In genomic region chr6:22108199-22108598, GRCh38 we compare ENCODE assay signal across 17 cellular contexts.
A peak's percentile ranks its signal among the peaks of the same experiment; 100 is the strongest.
DNase-seq lines count a peak whose midpoint lies in the region; ATAC-seq and TF ChIP-seq lines count a peak whose summit lies in the region.
"Had no signal": no experiment of that assay in that cellular context is flagged by ENCODE, and none has a peak within 500 bp of the region (broad histone marks: within the 10 kb centered on the region; RNA-seq: fewer than 3 reads in every experiment).

No MANE protein-coding gene starts in this region.

- DNase-seq in Caki2 (ENCODE audit: low read depth) (peak; percentile 47), HT1080 (ENCODE audit: low read depth) (peak; percentile 49), mammary epithelial cell (peak; percentile 12), iris pigment epithelial cell (ENCODE audit: low read depth) (peak; percentile 38)
- DNase-seq in CD8-positive, alpha-beta T cell, result no peak
- DNase-seq in CD4-positive, alpha-beta memory T cell, result no peak
- DNase-seq in activated CD4-positive, alpha-beta T cell treated with anti-CD3 and anti-CD28 coated beads, Interleukin-2, amount 10 ng/mL, durations not matched to agents 7 days and 5 days, result no peak
- DNase-seq: AML-193; NCI-H1694 treated with DMSO at 0.1 percent for 48 hours; NCI-H510A; right lobe of liver; SK-N-SH; stimulated activated CD4-positive, alpha-beta T cell treated with anti-CD3 and anti-CD28 coated beads, Interleukin-1b, Interleukin-23, amount 100 ng/mL, for 48 hours; T1000 had no signal

- no peaks in the 10 kb centered on the region for H3K4me1 ChIP-seq in mammary epithelial cell (ENCODE audit: insufficient read depth, low read length)
- no peaks in the 10 kb centered on the region for H3K4me1 ChIP-seq in CD8-positive, alpha-beta T cell (ENCODE audit: insufficient read depth, low read length)
- no peaks in the 10 kb centered on the region for H3K4me1 ChIP-seq in CD4-positive, alpha-beta memory T cell (ENCODE audit: insufficient read depth, low read length)
- H3K4me1 ChIP-seq: right lobe of liver had no signal

- no peaks in the 10 kb centered on the region for H3K9me3 Mint-ChIP-seq in CD8-positive, alpha-beta T cell
- H3K9me3 Mint-ChIP-seq in CD4-positive, alpha-beta memory T cell, result peaks cover 0 to 9% (median under 1%) of the 10 kb centered on the region in 8 donors
- H3K9me3 Mint-ChIP-seq in activated CD4-positive, alpha-beta T cell treated with anti-CD3 and anti-CD28 coated beads, Interleukin-2, amount 10 ng/mL, durations not matched to agents 7 days and 5 days, result peaks cover 3% of the 10 kb centered on the region
- H3K9me3 Mint-ChIP-seq: GM23338 had no signal

- H3K36me3 Mint-ChIP-seq in CD8-positive, alpha-beta T cell, result no peaks in the 10 kb centered on the region
- H3K36me3 Mint-ChIP-seq in CD4-positive, alpha-beta memory T cell, result no peaks in the 10 kb centered on the region
- no peaks in the 10 kb centered on the region for H3K36me3 Mint-ChIP-seq in activated CD4-positive, alpha-beta T cell treated with anti-CD3 and anti-CD28 coated beads, Interleukin-2, amount 10 ng/mL, durations not matched to agents 7 days and 5 days (ENCODE audit: low read depth)
- H3K36me3 Mint-ChIP-seq: activated naive CD8-positive, alpha-beta T cell had no signal

- no peaks in the 10 kb centered on the region for H3K36me3 ChIP-seq in mammary epithelial cell (ENCODE audit: insufficient read depth, low read length)
- no peaks in the 10 kb centered on the region for H3K36me3 ChIP-seq in CD8-positive, alpha-beta T cell (ENCODE audit: insufficient read depth, low read length)
- H3K36me3 ChIP-seq in CD4-positive, alpha-beta memory T cell (ENCODE audit: insufficient read depth, low read length), result no peaks in the 10 kb centered on the region
- H3K36me3 ChIP-seq: right lobe of liver had no signal

- no peak overlapping the region for H3K27ac Mint-ChIP-seq in CD8-positive, alpha-beta T cell
- no peak overlapping the region for H3K27ac Mint-ChIP-seq in CD4-positive, alpha-beta memory T cell
- H3K27ac Mint-ChIP-seq in activated CD4-positive, alpha-beta T cell treated with anti-CD3 and anti-CD28 coated beads, Interleukin-2, amount 10 ng/mL, durations not matched to agents 7 days and 5 days, result no peak overlapping the region
- H3K27ac Mint-ChIP-seq: activated naive CD8-positive, alpha-beta T cell; GM23338 had no signal

- no peak for TF ChIP-seq CTCF in mammary epithelial cell (conservative IDR thresholded peaks at IDR 0.05 in 1 of 2, IDR thresholded peaks at IDR 0.05 in 1 of 2; ENCODE audit: extremely low read depth in 1 of 2, insufficient read depth in 1 of 2, low read depth in 1 of 2, low read length in 2 of 2)
- no peak for TF ChIP-seq CTCF in CD8-positive, alpha-beta T cell (IDR thresholded peaks at IDR 0.05)

- H4K20me1 ChIP-seq in mammary epithelial cell (ENCODE audit: insufficient read depth, low read length), result no peaks in the 10 kb centered on the region

- no peak overlapping the region for H2AFZ ChIP-seq in mammary epithelial cell (ENCODE audit: low read depth, low read length)
- H2AFZ ChIP-seq: GM23338 had no signal

- BruUV-seq in mammary epithelial cell (replicated peaks; lab: Mats Ljungman, UMichigan), result no TSS peak

- no peak overlapping the region for H3K4me2 ChIP-seq in mammary epithelial cell (ENCODE audit: insufficient read depth, low read depth, low read length)
- H3K4me2 ChIP-seq: GM23338, SK-N-SH had no signal

- intact Hi-C loops in mammary epithelial cell (cut with micrococcal nuclease), result no loop called here
- intact Hi-C loops in CD8-positive, alpha-beta T cell (cut with DNase I, micrococcal nuclease), result no loop called here
- intact Hi-C loops in CD4-positive, alpha-beta memory T cell (cut with micrococcal nuclease), result no loop called here

- H3K4me1 Mint-ChIP-seq in CD8-positive, alpha-beta T cell (ENCODE audit: low read depth), result no peaks in the 10 kb centered on the region
- H3K4me1 Mint-ChIP-seq in CD4-positive, alpha-beta memory T cell, result no peaks in the 10 kb centered on the region
- H3K4me1 Mint-ChIP-seq in activated CD4-positive, alpha-beta T cell treated with anti-CD3 and anti-CD28 coated beads, Interleukin-2, amount 10 ng/mL, durations not matched to agents 7 days and 5 days, result no peaks in the 10 kb centered on the region
- H3K4me1 Mint-ChIP-seq: GM23338 had no signal

- CTCF ChIA-PET in mammary epithelial cell (lab: Charles Lee; ENCODE audit: low non-redundant PET), result no interaction called here
- CTCF ChIA-PET in CD8-positive, alpha-beta T cell (lab: Charles Lee), result no interaction called here
- CTCF ChIA-PET in CD4-positive, alpha-beta memory T cell (lab: Charles Lee; ENCODE audit: partially characterized antibody), result no interaction called here
- CTCF ChIA-PET in activated CD4-positive, alpha-beta T cell treated with anti-CD3 and anti-CD28 coated beads, Interleukin-2, amount 10 ng/mL, durations not matched to agents 7 days and 5 days (lab: Charles Lee), result no interaction called here

- in situ Hi-C loops in Caki2 (cut with HindIII; ENCODE audit: low pct_unique_long_range_greater_than_20kb, low sequenced_read_pairs), result no loop called here
- in situ Hi-C loops in mammary epithelial cell (cut with MboI; ENCODE audit: low sequenced_read_pairs in 2 of 2), result no loop called here

- POLR2A ChIA-PET in CD8-positive, alpha-beta T cell (lab: Charles Lee), result no interaction called here
- POLR2A ChIA-PET in CD4-positive, alpha-beta memory T cell (lab: Charles Lee; ENCODE audit: partially characterized antibody), result no interaction called here
- POLR2A ChIA-PET in activated CD4-positive, alpha-beta T cell treated with anti-CD3 and anti-CD28 coated beads, Interleukin-2, amount 10 ng/mL, durations not matched to agents 7 days and 5 days (lab: Charles Lee), result no interaction called here

- H3K4me3 Mint-ChIP-seq in CD8-positive, alpha-beta T cell, result no peak overlapping the region
- no peak overlapping the region for H3K4me3 Mint-ChIP-seq in CD4-positive, alpha-beta memory T cell
- no peak overlapping the region for H3K4me3 Mint-ChIP-seq in activated CD4-positive, alpha-beta T cell treated with anti-CD3 and anti-CD28 coated beads, Interleukin-2, amount 10 ng/mL, durations not matched to agents 7 days and 5 days
- H3K4me3 Mint-ChIP-seq: activated naive CD8-positive, alpha-beta T cell; GM23338 had no signal

- ATAC-seq in CD8-positive, alpha-beta T cell, result no peak
- no peak for ATAC-seq in HG03432 (IDR thresholded peaks at IDR 0.05; ENCODE audit: unreplicated experiment)
- ATAC-seq: GM23338, right lobe of liver had no signal

- H3K27me3 Mint-ChIP-seq in CD8-positive, alpha-beta T cell (ENCODE audit: low read depth), result no peaks in the 10 kb centered on the region
- no peaks in the 10 kb centered on the region for H3K27me3 Mint-ChIP-seq in CD4-positive, alpha-beta memory T cell
- H3K27me3 Mint-ChIP-seq in activated CD4-positive, alpha-beta T cell treated with anti-CD3 and anti-CD28 coated beads, Interleukin-2, amount 10 ng/mL, durations not matched to agents 7 days and 5 days, result no peaks in the 10 kb centered on the region
- H3K27me3 Mint-ChIP-seq: activated naive CD8-positive, alpha-beta T cell had no signal

- H3K27ac ChIP-seq in mammary epithelial cell (ENCODE audit: insufficient read depth, low read depth, low read length), result no peak overlapping the region
- no peak overlapping the region for H3K27ac ChIP-seq in CD8-positive, alpha-beta T cell (ENCODE audit: low read depth, low read length)
- H3K27ac ChIP-seq in CD4-positive, alpha-beta memory T cell (ENCODE audit: low read depth, low read length), result no peak overlapping the region
- H3K27ac ChIP-seq: right lobe of liver had no signal

- no peaks in the 10 kb centered on the region for H3K9me3 ChIP-seq in mammary epithelial cell (replicated peaks; ENCODE audit: insufficient read depth, low read length)
- H3K9me3 ChIP-seq in CD8-positive, alpha-beta T cell (ENCODE audit: low read length), result no peaks in the 10 kb centered on the region
- H3K9me3 ChIP-seq in CD4-positive, alpha-beta memory T cell (ENCODE audit: control insufficient read depth in 1 of 2, low read length in 2 of 2), result no peaks in the 10 kb centered on the region
- H3K9me3 ChIP-seq: right lobe of liver, SK-N-SH had no signal

- WGBS in mammary epithelial cell (ENCODE audit: low coverage, missing lambda C conversion rate), result 92% methylated on average over 6 of the region's 7 CpGs

- no peaks in the 10 kb centered on the region for H3K79me2 ChIP-seq in mammary epithelial cell (ENCODE audit: insufficient read depth, low read length)

- no peak overlapping the region for H3K9ac ChIP-seq in mammary epithelial cell (ENCODE audit: insufficient read depth, low read length)
- H3K9ac ChIP-seq: SK-N-SH had no signal

- H3K4me3 ChIP-seq in mammary epithelial cell (replicated peaks in 1 of 3; ENCODE audit: insufficient read depth in 1 of 3, low read depth in 2 of 3, low read length in 3 of 3), result no peak overlapping the region
- H3K4me3 ChIP-seq in CD8-positive, alpha-beta T cell (ENCODE audit: low read depth, low read length), result no peak overlapping the region
- H3K4me3 ChIP-seq in CD4-positive, alpha-beta memory T cell (ENCODE audit: low read length in 2 of 2), result no peak overlapping the region
- H3K4me3 ChIP-seq: GM23338, right lobe of liver had no signal

- no peaks in the 10 kb centered on the region for H3K27me3 ChIP-seq in mammary epithelial cell (ENCODE audit: insufficient read depth, low read length)
- H3K27me3 ChIP-seq in CD8-positive, alpha-beta T cell (ENCODE audit: insufficient read depth, low read length), result no peaks in the 10 kb centered on the region
- no peaks in the 10 kb centered on the region for H3K27me3 ChIP-seq in CD4-positive, alpha-beta memory T cell (ENCODE audit: insufficient read depth, low read length)
- H3K27me3 ChIP-seq: right lobe of liver had no signal

- dilution Hi-C loops in mammary epithelial cell (cut with HindIII; ENCODE audit: low sequenced_read_pairs), result no loop called here

Comparison
In these comparisons a context has a peak if more than half of its experiments do, and no peak if none do; other contexts are left out.
1. DNase-seq: peak in Caki2 (single experiment), HT1080 (single experiment), mammary epithelial cell (single experiment) and iris pigment epithelial cell (single experiment); none in CD8-positive, alpha-beta T cell (0 of 7), CD4-positive, alpha-beta memory T cell (0 of 5) and activated CD4-positive, alpha-beta T cell treated with anti-CD3 and anti-CD28 coated beads, Interleukin-2, amount 10 ng/mL, durations not matched to agents 7 days and 5 days (single experiment).